In genomic region chr2:201644001-201644400, GRCh38 we compare ENCODE assay signal across 8 cellular contexts.
A peak's percentile ranks its signal among the peaks of the same experiment; 100 is the strongest.
DNase-seq lines count a peak whose midpoint lies in the region; ATAC-seq and TF ChIP-seq lines count a peak whose summit lies in the region.

No MANE protein-coding gene starts in this region.

- no peaks in the 10 kb centered on the region for H3K27me3 ChIP-seq in MM.1S (replicated peaks; ENCODE audit: insufficient read depth, low read length)

- H3K27ac Mint-ChIP-seq in nephron: peak overlapping the region; percentile 94 to 99 (median 99)

- no peaks in the 10 kb centered on the region for H3K9me3 ChIP-seq in MM.1S (replicated peaks; ENCODE audit: insufficient read depth, low read length)

- H3K4me3 ChIP-seq in AG10803 (ENCODE audit: low read length) (peak overlapping the region; percentile 84), MM.1S (ENCODE audit: low read length) (peak overlapping the region; percentile 98; the same call in 1 of the 2 replicates), coronary artery (peak overlapping the region; percentile 93)

- peaks cover 14% of the 10 kb centered on the region for H3K4me1 ChIP-seq in MM.1S (ENCODE audit: low read length)

- no peaks in the 10 kb centered on the region for H3K9me2 ChIP-seq in MM.1S (replicated peaks; ENCODE audit: insufficient read depth, low read length)

- H3K9me3 Mint-ChIP-seq in nephron: no peaks in the 10 kb centered on the region

- H4K20me1 ChIP-seq in MM.1S (ENCODE audit: insufficient read depth, low read length): no peaks in the 10 kb centered on the region

- H2AFZ ChIP-seq in MM.1S (ENCODE audit: low read length): peak overlapping the region; percentile 97; the same call in 1 of the 2 replicates

- H3K4me2 ChIP-seq in MM.1S (ENCODE audit: low read depth, low read length): no peak overlapping the region

- TF ChIP-seq CTCF in AG10803 (conservative IDR thresholded peaks at IDR 0.05; ENCODE audit: low read length) (no peak), MM.1S (IDR thresholded peaks at IDR 0.05; ENCODE audit: low read length) (no peak), coronary artery (IDR thresholded peaks at IDR 0.05) (no peak), nephron (IDR thresholded peaks at IDR 0.05; ENCODE audit: unreplicated experiment in 3 of 3) (no peak)

- DNase-seq in AG10803 (ENCODE audit: low read depth): peak; percentile 47
- no peak for DNase-seq in MM.1S
- no peak for DNase-seq in coronary artery (ENCODE audit: low spot score)
- DNase-seq in SKM-1 treated with dmso at 0.1 percent for 144 hours (lab: John Stamatoyannopoulos, UW; ENCODE audit: unreplicated experiment): no peak
- no peak for DNase-seq in AG08396 (ENCODE audit: low spot score)
- no peak for DNase-seq in kidney tubule cell (ENCODE audit: low spot score)

- H3K27me3 Mint-ChIP-seq in nephron (ENCODE audit: low read depth): no peaks in the 10 kb centered on the region

- no peaks in the 10 kb centered on the region for H3F3A ChIP-seq in MM.1S (ENCODE audit: insufficient read depth, low read length)

- H3K79me2 ChIP-seq in MM.1S (ENCODE audit: low read length): no peaks in the 10 kb centered on the region

- H3K9ac ChIP-seq in MM.1S (ENCODE audit: low read length): no peak overlapping the region

- H3K4me1 Mint-ChIP-seq in nephron: peaks cover 30% of the 10 kb centered on the region

- no peaks in the 10 kb centered on the region for H3K36me3 Mint-ChIP-seq in nephron (ENCODE audit: low read depth)

- H3K36me3 ChIP-seq in MM.1S (replicated peaks; ENCODE audit: insufficient read depth, low read length): no peaks in the 10 kb centered on the region

- H3K27ac ChIP-seq in MM.1S (ENCODE audit: low read length) (no peak overlapping the region), coronary artery (peak overlapping the region; percentile 98)

- peak overlapping the region; percentile 91 to 97 (median 92) for H3K4me3 Mint-ChIP-seq in nephron

- no peak for ATAC-seq in HG03175 (IDR thresholded peaks at IDR 0.05; ENCODE audit: unreplicated experiment)
